22 cellular contexts compared by ENCODE assay signal in genomic region chr19:4985551-4985991, GRCh38. TPM values are rescaled to one million over a fixed set of nuclear protein-coding genes. Genes with fewer than 3 reads are reported as not detected.
DNase-seq lines count a peak whose midpoint lies in the region; ATAC-seq and TF ChIP-seq lines count a peak whose summit lies in the region.
"Had no signal": no experiment of that assay in that cellular context is flagged by ENCODE, and none has a peak within 500 bp of the region (broad histone marks: within the 10 kb centered on the region; RNA-seq: fewer than 3 reads in every experiment).

No MANE protein-coding gene starts in this region.

- intact Hi-C loops in sciatic nerve (cut with DNase I), result no loop called here

- DNase-seq in activated T-cell treated with anti-CD3 and anti-CD28 coated beads, Interleukin-2, amount 50 U/mL, for 24 hours, result no peak
- DNase-seq in activated T-cell treated with anti-CD3 and anti-CD28 coated beads, Interleukin-2, amount 50 U/mL, for 72 hours, result no peak
- DNase-seq in glutamatergic neuron (no peak), sciatic nerve (ENCODE audit: low spot score) (no peak), HK-2 (ENCODE audit: unreplicated experiment) (no peak), NCI-H82 (lab: John Stamatoyannopoulos, UW) (no peak)
- DNase-seq: activated CD4-positive, alpha-beta memory T cell treated with anti-CD3 and anti-CD28 coated beads, Interleukin-2, amount 10 ng/mL, durations not matched to agents 7 days and 5 days; activated gamma-delta T cell; dermis blood vessel endothelial cell; immature natural killer cell; NCI-H1105 treated with DMSO at 0.1 percent for 48 hours; NCI-H2081; NCI-H524; T-helper 9 cell had no signal

- no peaks in the 10 kb centered on the region for H3K27me3 Mint-ChIP-seq in activated T-cell treated with anti-CD3 and anti-CD28 coated beads, Interleukin-2, amount 50 U/mL, for 24 hours
- no peaks in the 10 kb centered on the region for H3K27me3 Mint-ChIP-seq in activated T-cell treated with anti-CD3 and anti-CD28 coated beads, Interleukin-2, amount 50 U/mL, for 72 hours (ENCODE audit: low read depth)
- H3K27me3 Mint-ChIP-seq in glutamatergic neuron (ENCODE audit: unreplicated experiment), result peaks cover 11% of the 10 kb centered on the region
- H3K27me3 Mint-ChIP-seq: activated CD4-positive, alpha-beta memory T cell treated with anti-CD3 and anti-CD28 coated beads, Interleukin-2, amount 10 ng/mL, durations not matched to agents 7 days and 5 days; stimulated activated naive CD8-positive, alpha-beta T cell treated with anti-CD3 and anti-CD28 coated beads, Interleukin-15, Interleukin-2, amounts not matched to agents 100 ng/mL and 50 ng/mL, for 24 hours had no signal

- TF ChIP-seq CTCF in VCaP (conservative IDR thresholded peaks at IDR 0.05) (no peak), glutamatergic neuron (IDR thresholded peaks at IDR 0.05; ENCODE audit: partially characterized antibody, unreplicated experiment) (no peak)

- ATAC-seq in activated T-cell treated with anti-CD3 and anti-CD28 coated beads, Interleukin-2, amount 50 U/mL, for 72 hours (replicated peaks in 1 of 2), result no peak
- peak; percentile 26 for ATAC-seq in sciatic nerve
- no peak for ATAC-seq in HG02970 (IDR thresholded peaks at IDR 0.05; ENCODE audit: low FRiP score, unreplicated experiment)
- ATAC-seq: GM12878 had no signal

- no peaks in the 10 kb centered on the region for H3K9me3 Mint-ChIP-seq in activated T-cell treated with anti-CD3 and anti-CD28 coated beads, Interleukin-2, amount 50 U/mL, for 24 hours
- no peaks in the 10 kb centered on the region for H3K9me3 Mint-ChIP-seq in activated T-cell treated with anti-CD3 and anti-CD28 coated beads, Interleukin-2, amount 50 U/mL, for 72 hours
- H3K9me3 Mint-ChIP-seq in glutamatergic neuron (ENCODE audit: unreplicated experiment), result peaks cover 10% of the 10 kb centered on the region
- H3K9me3 Mint-ChIP-seq: activated CD4-positive, alpha-beta memory T cell treated with anti-CD3 and anti-CD28 coated beads, Interleukin-2, amount 10 ng/mL, durations not matched to agents 7 days and 5 days; immature natural killer cell; neural crest cell; stimulated activated naive CD8-positive, alpha-beta T cell treated with anti-CD3 and anti-CD28 coated beads, Interleukin-15, Interleukin-2, amounts not matched to agents 100 ng/mL and 50 ng/mL, for 24 hours had no signal

- no peak overlapping the region for H3K4me3 Mint-ChIP-seq in activated T-cell treated with anti-CD3 and anti-CD28 coated beads, Interleukin-2, amount 50 U/mL, for 24 hours
- no peak overlapping the region for H3K4me3 Mint-ChIP-seq in activated T-cell treated with anti-CD3 and anti-CD28 coated beads, Interleukin-2, amount 50 U/mL, for 72 hours
- H3K4me3 Mint-ChIP-seq in glutamatergic neuron (ENCODE audit: unreplicated experiment), result peak overlapping the region; percentile 59
- H3K4me3 Mint-ChIP-seq: activated CD4-positive, alpha-beta memory T cell treated with anti-CD3 and anti-CD28 coated beads, Interleukin-2, amount 10 ng/mL, durations not matched to agents 7 days and 5 days; neural crest cell; stimulated activated naive CD8-positive, alpha-beta T cell treated with anti-CD3 and anti-CD28 coated beads, Interleukin-15, Interleukin-2, amounts not matched to agents 100 ng/mL and 50 ng/mL, for 24 hours had no signal

- H3K27ac ChIP-seq in VCaP, result peak overlapping the region; percentile 91; the same call in 1 of the 2 replicates
- H3K27ac ChIP-seq: hepatocyte, HL-60, tibial nerve had no signal

- H3K4me1 Mint-ChIP-seq in activated T-cell treated with anti-CD3 and anti-CD28 coated beads, Interleukin-2, amount 50 U/mL, for 24 hours (ENCODE audit: low read depth), result peaks cover 18% of the 10 kb centered on the region
- H3K4me1 Mint-ChIP-seq in activated T-cell treated with anti-CD3 and anti-CD28 coated beads, Interleukin-2, amount 50 U/mL, for 72 hours (ENCODE audit: low read depth), result peaks cover 8% of the 10 kb centered on the region
- H3K4me1 Mint-ChIP-seq in glutamatergic neuron (ENCODE audit: low read depth, unreplicated experiment), result peaks cover 55% of the 10 kb centered on the region
- H3K4me1 Mint-ChIP-seq: activated CD4-positive, alpha-beta memory T cell treated with anti-CD3 and anti-CD28 coated beads, Interleukin-2, amount 10 ng/mL, durations not matched to agents 7 days and 5 days had no signal

- H3K27ac Mint-ChIP-seq in activated T-cell treated with anti-CD3 and anti-CD28 coated beads, Interleukin-2, amount 50 U/mL, for 24 hours, result peak overlapping the region; percentile 70
- H3K27ac Mint-ChIP-seq in activated T-cell treated with anti-CD3 and anti-CD28 coated beads, Interleukin-2, amount 50 U/mL, for 72 hours, result no peak overlapping the region
- peak overlapping the region; percentile 22 for H3K27ac Mint-ChIP-seq in glutamatergic neuron (ENCODE audit: unreplicated experiment)
- H3K27ac Mint-ChIP-seq: activated CD4-positive, alpha-beta memory T cell treated with anti-CD3 and anti-CD28 coated beads, Interleukin-2, amount 10 ng/mL, durations not matched to agents 7 days and 5 days; stimulated activated naive CD8-positive, alpha-beta T cell treated with anti-CD3 and anti-CD28 coated beads, Interleukin-15, Interleukin-2, amounts not matched to agents 100 ng/mL and 50 ng/mL, for 24 hours had no signal

- peaks cover 5% of the 10 kb centered on the region for H3K36me3 Mint-ChIP-seq in activated T-cell treated with anti-CD3 and anti-CD28 coated beads, Interleukin-2, amount 50 U/mL, for 24 hours (ENCODE audit: low read depth)
- no peaks in the 10 kb centered on the region for H3K36me3 Mint-ChIP-seq in activated T-cell treated with anti-CD3 and anti-CD28 coated beads, Interleukin-2, amount 50 U/mL, for 72 hours (ENCODE audit: insufficient read depth in 2 of 2)
- H3K36me3 Mint-ChIP-seq in glutamatergic neuron (ENCODE audit: unreplicated experiment), result no peaks in the 10 kb centered on the region
- H3K36me3 Mint-ChIP-seq: immature natural killer cell had no signal

RNA-seq across cellular contexts. Expression of gene KDM4B, which starts 16.7 kb away (rescaled TPM):
- total RNA-seq in activated T-cell treated with anti-CD3 and anti-CD28 coated beads, Interleukin-2, amount 50 U/mL, for 72 hours, result 10 to 100 TPM; 31.3 to 37.1 TPM
- total RNA-seq in glutamatergic neuron (ENCODE audit: unreplicated experiment) (153 TPM), sciatic nerve (60.1 TPM)
